ENCODE assay signal across 1 cellular context in genomic region chr16:89687092-89687940, GRCh38.
A peak's percentile ranks its signal among the peaks of the same experiment; 100 is the strongest.
TF ChIP-seq lines count a peak whose summit lies in the region.

No MANE protein-coding gene starts in this region.

TF ChIP-seq in HepG2, 621 proteins besides CTCF, POLR2A, EP300 and RAD21 (continued from another document and continues in another):
- TF ChIP-seq KIAA2018 (CRISPR knock-in tag; IDR thresholded peaks at IDR 0.05; ENCODE audit: borderline replicate concordance) = peak; percentile 98; the same call in 1 of the 2 replicates
- TF ChIP-seq EHMT2 (IDR thresholded peaks at IDR 0.05; ENCODE audit: borderline replicate concordance, low read depth, low read length) = no peak
- peak; percentile 51; the same call in 1 of the 2 replicates for TF ChIP-seq THAP7 (CRISPR knock-in tag; IDR thresholded peaks at IDR 0.05)
- 0 out of 2 replicates have a peak, but pooled peaks have one; percentile 85 for TF ChIP-seq FLYWCH1 (CRISPR knock-in tag; IDR thresholded peaks at IDR 0.05)
- peak; percentile 77 for TF ChIP-seq U2AF1 (optimal IDR thresholded peaks at IDR 0.05; ENCODE audit: low read depth, low read length)
- peak; percentile 97; the same call in 1 of the 2 replicates for TF ChIP-seq FOXC1 (CRISPR knock-in tag; IDR thresholded peaks at IDR 0.05; ENCODE audit: borderline replicate concordance)
- peak; percentile 98 for TF ChIP-seq ZNF124 (CRISPR knock-in tag; IDR thresholded peaks at IDR 0.05)
- peak; percentile 57; the same call in 1 of the 2 replicates for TF ChIP-seq SIX1 (CRISPR knock-in tag; IDR thresholded peaks at IDR 0.05; ENCODE audit: borderline replicate concordance)
- peak; percentile 91; the same call in 1 of the 2 replicates for TF ChIP-seq SAFB2 (CRISPR knock-in tag; IDR thresholded peaks at IDR 0.05; ENCODE audit: borderline replicate concordance, low read depth)
- TF ChIP-seq PHF5A (CRISPR knock-in tag; IDR thresholded peaks at IDR 0.05; ENCODE audit: low read depth, unreplicated experiment) = peak; percentile 97
- TF ChIP-seq ZNF572 (CRISPR knock-in tag; IDR thresholded peaks at IDR 0.05) = peak; percentile 98
- TF ChIP-seq TBL1XR1 (IDR thresholded peaks at IDR 0.05; ENCODE audit: borderline replicate concordance, low read length, partially characterized antibody) = peak; percentile 62
- TF ChIP-seq TFAP4 (IDR thresholded peaks at IDR 0.05; ENCODE audit: borderline replicate concordance, low read depth) = peak; percentile 93
- TF ChIP-seq TCF7 (IDR thresholded peaks at IDR 0.05; ENCODE audit: low read depth) = no peak
- TF ChIP-seq ERF (CRISPR knock-in tag; IDR thresholded peaks at IDR 0.05) = peak; percentile 99
- no peak for TF ChIP-seq ZNF672 (CRISPR knock-in tag; IDR thresholded peaks at IDR 0.05)
- TF ChIP-seq RFX1 (IDR thresholded peaks at IDR 0.05) = peak; percentile 37; the same call in 1 of the 2 replicates
- peak; percentile 98 for TF ChIP-seq TFE3 (CRISPR knock-in tag; IDR thresholded peaks at IDR 0.05)
- peak; percentile 98 for TF ChIP-seq ZNF276 (CRISPR knock-in tag; IDR thresholded peaks at IDR 0.05; ENCODE audit: low read depth)
- peak; percentile 74 for TF ChIP-seq JUND (CRISPR knock-in tag; IDR thresholded peaks at IDR 0.05)
- peak; percentile 97 for TF ChIP-seq ZNF784 (CRISPR knock-in tag; IDR thresholded peaks at IDR 0.05; ENCODE audit: borderline replicate concordance)
- peak; percentile 99 for TF ChIP-seq ZFP37 (CRISPR knock-in tag; IDR thresholded peaks at IDR 0.05; ENCODE audit: borderline replicate concordance)
- TF ChIP-seq ATF6 (CRISPR knock-in tag; conservative IDR thresholded peaks at IDR 0.05) = peak; percentile 91; the same call in 1 of the 2 replicates
- no peak for TF ChIP-seq PCBP2 (optimal IDR thresholded peaks at IDR 0.05; ENCODE audit: low read depth, low read length, poor library complexity, severe bottlenecking)
- TF ChIP-seq ZBTB3 (CRISPR knock-in tag; IDR thresholded peaks at IDR 0.05; ENCODE audit: borderline replicate concordance, low read depth) = peak; percentile 78
- peak; percentile 98 for TF ChIP-seq XBP1 (CRISPR knock-in tag; IDR thresholded peaks at IDR 0.05)
- TF ChIP-seq ZNF34 (CRISPR knock-in tag; IDR thresholded peaks at IDR 0.05; ENCODE audit: borderline replicate concordance) = 0 out of 2 replicates have a peak, but pooled peaks have one; percentile 41
- no peak for TF ChIP-seq PTBP1 (IDR thresholded peaks at IDR 0.05; ENCODE audit: low read depth, low read length, poor library complexity, severe bottlenecking)
- no peak for TF ChIP-seq ZFP82 (CRISPR knock-in tag; IDR thresholded peaks at IDR 0.05; ENCODE audit: borderline replicate concordance)
- peak; percentile 39; the same call in 1 of the 2 replicates for TF ChIP-seq RAD51 (IDR thresholded peaks at IDR 0.05; ENCODE audit: borderline replicate concordance)
- TF ChIP-seq ZFX (CRISPR knock-in tag; IDR thresholded peaks at IDR 0.05; ENCODE audit: low read depth) = peak; percentile 95
- no peak for TF ChIP-seq ZNF10 (CRISPR knock-in tag; IDR thresholded peaks at IDR 0.05; ENCODE audit: borderline replicate concordance, low read depth)
- no peak for TF ChIP-seq SUZ12 (IDR thresholded peaks at IDR 0.05; ENCODE audit: low read depth, low read length)
- TF ChIP-seq RBAK (CRISPR knock-in tag; IDR thresholded peaks at IDR 0.05) = peak; percentile 45; the same call in 1 of the 2 replicates
- peak; percentile 91 for TF ChIP-seq ZZZ3 (CRISPR knock-in tag; IDR thresholded peaks at IDR 0.05; ENCODE audit: borderline replicate concordance)
- peak; percentile 93 for TF ChIP-seq ZNF335 (CRISPR knock-in tag; IDR thresholded peaks at IDR 0.05)
- TF ChIP-seq NR0B2 (CRISPR knock-in tag; IDR thresholded peaks at IDR 0.05) = peak; percentile 99
- TF ChIP-seq ARID3A (IDR thresholded peaks at IDR 0.05; ENCODE audit: low read depth, low read length) = peak; percentile 85
- peak; percentile 98 for TF ChIP-seq ZNF678 (CRISPR knock-in tag; IDR thresholded peaks at IDR 0.05)
- TF ChIP-seq TRIM22 (IDR thresholded peaks at IDR 0.05) = no peak
